Comparison of ENCODE assay signal across 14 cellular contexts in genomic region chr5:123438244-123438643, GRCh38. TPM values are rescaled to one million over a fixed set of nuclear protein-coding genes. Genes with fewer than 3 reads are reported as not detected.
DNase-seq lines count a peak whose midpoint lies in the region; ATAC-seq and TF ChIP-seq lines count a peak whose summit lies in the region.
"Had no signal": no experiment of that assay in that cellular context is flagged by ENCODE, and none has a peak within 500 bp of the region (broad histone marks: within the 10 kb centered on the region; RNA-seq: fewer than 3 reads in every experiment).

No MANE protein-coding gene starts in this region.

- ATAC-seq in GM18909 (IDR thresholded peaks at IDR 0.05; ENCODE audit: poor library complexity, unreplicated experiment) (peak; percentile 62), HG02763 (IDR thresholded peaks at IDR 0.05; ENCODE audit: unreplicated experiment) (peak; percentile 83), left cardiac atrium (no peak)

- H3K27ac ChIP-seq in SK-N-MC, result peak overlapping the region; percentile 51; the same call in 1 of the 2 replicates
- H3K27ac ChIP-seq in tibial nerve, result no peak overlapping the region
- H3K27ac ChIP-seq: ascending aorta, esophagus squamous epithelium, parathyroid adenoma, PC-9 had no signal

- H3K27me3 ChIP-seq in tibial nerve, result no peaks in the 10 kb centered on the region
- H3K27me3 ChIP-seq: ascending aorta, esophagus squamous epithelium had no signal

- 69 to 70% methylated on average over 2 of the region's 2 CpGs for WGBS in lower leg skin, 2 donors
- WGBS in tibial nerve, 2 donors, result 64 to 82% methylated on average over 2 of the region's 2 CpGs

- intact Hi-C loops in lower leg skin (cut with DNase I; ENCODE audit: low total_unique reads) (no loop called here), left cardiac atrium (cut with DNase I) (loop anchor here in 1 of 2 donors (10.0 kb wide), 1 partner anchor 67 kb away; no protein-coding TSS in a partner anchor)

- no peaks in the 10 kb centered on the region for H3K4me1 ChIP-seq in tibial nerve
- H3K4me1 ChIP-seq: ascending aorta, parathyroid adenoma had no signal

- H3K9me3 ChIP-seq in SK-N-MC (ENCODE audit: low read depth, low read length), result no peaks in the 10 kb centered on the region
- H3K9me3 ChIP-seq in tibial nerve, result no peaks in the 10 kb centered on the region
- H3K9me3 ChIP-seq: ascending aorta, esophagus squamous epithelium had no signal

- DNase-seq in GM10266 (ENCODE audit: extremely low spot score) (peak; percentile 38), SK-N-MC (ENCODE audit: low read depth, low spot score) (no peak), lower leg skin (ENCODE audit: low spot score in 2 of 2) (no peak), left cardiac atrium (no peak), tibial nerve (ENCODE audit: low spot score in 2 of 2) (no peak), NCI-H2196 treated with DMSO at 0.1 percent for 48 hours (lab: John Stamatoyannopoulos, UW; ENCODE audit: unreplicated experiment) (no peak)
- DNase-seq: activated CD4-positive, CD25-positive, alpha-beta regulatory T cell; COR-L47; esophagus squamous epithelium had no signal

- H3K9ac ChIP-seq in SK-N-MC (ENCODE audit: insufficient read length), result no peak overlapping the region
- H3K9ac ChIP-seq: parathyroid adenoma had no signal

- no peak for TF ChIP-seq CTCF in GM10266 (IDR thresholded peaks at IDR 0.05; ENCODE audit: control insufficient read depth, insufficient read depth, low read depth, missing control alignments)
- TF ChIP-seq CTCF in lower leg skin (IDR thresholded peaks at IDR 0.05), result no peak
- TF ChIP-seq CTCF in tibial nerve (IDR thresholded peaks at IDR 0.05), result no peak

- TF ChIP-seq EP300 in tibial nerve (IDR thresholded peaks at IDR 0.05), result no peak

- TF ChIP-seq POLR2A in lower leg skin (IDR thresholded peaks at IDR 0.05) (no peak), tibial nerve (IDR thresholded peaks at IDR 0.05) (no peak)

- H3K36me3 ChIP-seq in SK-N-MC (ENCODE audit: insufficient read depth, low read length) (no peaks in the 10 kb centered on the region), tibial nerve (no peaks in the 10 kb centered on the region)
- H3K36me3 ChIP-seq: ascending aorta, esophagus squamous epithelium had no signal

- no peak overlapping the region for H3K4me3 ChIP-seq in SK-N-MC
- no peak overlapping the region for H3K4me3 ChIP-seq in lower leg skin (ENCODE audit: low read depth, poor library complexity, severe bottlenecking)
- no peak overlapping the region for H3K4me3 ChIP-seq in tibial nerve
- H3K4me3 ChIP-seq: ascending aorta, esophagus squamous epithelium, PC-9 had no signal

RNA-seq across cellular contexts. Expression of gene CEP120, which starts 15.0 kb away (rescaled TPM):
- 10 to 100 TPM in 1 of 4 donors, 1 to 10 TPM in 3; 5.0 to 21.4 (median 9.1) TPM for total RNA-seq in lower leg skin
- 10 to 100 TPM; 10.3 to 13.1 TPM for total RNA-seq in left cardiac atrium
- 10 to 100 TPM; 15.9 to 31.5 (median 23.6) TPM for total RNA-seq in tibial nerve

Comparison
In these comparisons a context has a peak if more than half of its experiments do, and no peak if none do; other contexts are left out.
1. ATAC-seq: peak in GM18909 (single experiment) and HG02763 (single experiment); none in left cardiac atrium (0 of 2).